In genomic region chr6:56850618-56851017, GRCh38 we compare ENCODE assay signal across 9 cellular contexts.
DNase-seq lines count a peak whose midpoint lies in the region; ATAC-seq and TF ChIP-seq lines count a peak whose summit lies in the region.
"Had no signal": no experiment of that assay in that cellular context is flagged by ENCODE, and none has a peak within 500 bp of the region (broad histone marks: within the 10 kb centered on the region; RNA-seq: fewer than 3 reads in every experiment).

No MANE protein-coding gene starts in this region.

- H3K27ac ChIP-seq in SJSA1 = peak overlapping the region; percentile 51; the same call in 1 of the 2 replicates
- H3K27ac ChIP-seq in gastroesophageal sphincter = peak overlapping the region in 3 of 4 donors; percentile 56 to 71 (median 58)
- H3K27ac ChIP-seq in ovary = peak overlapping the region; percentile 31 to 51

- H3K4me1 ChIP-seq in BE2C (peaks cover 11% of the 10 kb centered on the region), SJSA1 (replicated peaks) (peaks cover 30% of the 10 kb centered on the region), gastroesophageal sphincter (peaks cover 0 to 27% (median 0%) of the 10 kb centered on the region in 3 donors), ovary (ENCODE audit: insufficient read depth) (peaks cover 5% of the 10 kb centered on the region)

- TF ChIP-seq EP300 in gastroesophageal sphincter (IDR thresholded peaks at IDR 0.05) (no peak), ovary (IDR thresholded peaks at IDR 0.05) (no peak)

- H3K9me3 ChIP-seq in BE2C = no peaks in the 10 kb centered on the region
- H3K9me3 ChIP-seq in SJSA1 (replicated peaks) = no peaks in the 10 kb centered on the region
- H3K9me3 ChIP-seq in gastroesophageal sphincter = no peaks in the 10 kb centered on the region
- no peaks in the 10 kb centered on the region for H3K9me3 ChIP-seq in ovary

- WGBS in gastroesophageal sphincter (ENCODE audit: low coverage in 1 of 2), 2 donors = 47 to 54% methylated on average over 4 of the region's 4 CpGs
- WGBS in ovary, 3 donors = 16 to 25% (median 19%) methylated on average over 4 of the region's 4 CpGs

- TF ChIP-seq CTCF in BE2C (IDR thresholded peaks at IDR 0.05; ENCODE audit: low read depth, low read length) (no peak), gastroesophageal sphincter (IDR thresholded peaks at IDR 0.05) (no peak), ovary (IDR thresholded peaks at IDR 0.05) (no peak)

- intact Hi-C loops in ovary (cut with DNase I) = loop anchor here (5.0 kb wide), 3 partner anchors 138 to 213 kb away; no protein-coding TSS in a partner anchor

- DNase-seq in BE2C (no peak), SJSA1 (ENCODE audit: low read depth in 1 of 2, low spot score in 2 of 2) (no peak), ovary (no peak), NCI-H446 (lab: John Stamatoyannopoulos, UW) (no peak), DMS153 treated with DMSO at 0.1 percent for 48 hours (lab: John Stamatoyannopoulos, UW; ENCODE audit: unreplicated experiment) (no peak), NCI-H1694 (lab: John Stamatoyannopoulos, UW) (no peak)
- DNase-seq: activated naive CD4-positive, alpha-beta T cell treated with anti-CD3 and anti-CD28 coated beads for 36 hours had no signal

- no peaks in the 10 kb centered on the region for H3K27me3 ChIP-seq in BE2C
- H3K27me3 ChIP-seq in SJSA1 (replicated peaks) = no peaks in the 10 kb centered on the region
- H3K27me3 ChIP-seq in gastroesophageal sphincter = no peaks in the 10 kb centered on the region
- no peaks in the 10 kb centered on the region for H3K27me3 ChIP-seq in ovary

- H3K4me3 ChIP-seq in BE2C (ENCODE audit: low read depth, low read length) = peak overlapping the region; percentile 75
- peak overlapping the region; percentile 44 for H3K4me3 ChIP-seq in SJSA1
- H3K4me3 ChIP-seq in gastroesophageal sphincter = peak overlapping the region; percentile 39 to 54
- H3K4me3 ChIP-seq in ovary = peak overlapping the region; percentile 38

- no peak for ATAC-seq in gastroesophageal sphincter
- no peak for ATAC-seq in HG03469 (IDR thresholded peaks at IDR 0.05; ENCODE audit: unreplicated experiment)

- no peak for TF ChIP-seq POLR2A in gastroesophageal sphincter (IDR thresholded peaks at IDR 0.05)
- no peak for TF ChIP-seq POLR2A in ovary (IDR thresholded peaks at IDR 0.05)

- no peaks in the 10 kb centered on the region for H3K36me3 ChIP-seq in BE2C
- H3K36me3 ChIP-seq in SJSA1 = peaks cover 6% of the 10 kb centered on the region
- H3K36me3 ChIP-seq in gastroesophageal sphincter = no peaks in the 10 kb centered on the region
- H3K36me3 ChIP-seq in ovary = no peaks in the 10 kb centered on the region
